Comparison of ENCODE assay signal across 15 cellular contexts in the genomic region with DNA sequence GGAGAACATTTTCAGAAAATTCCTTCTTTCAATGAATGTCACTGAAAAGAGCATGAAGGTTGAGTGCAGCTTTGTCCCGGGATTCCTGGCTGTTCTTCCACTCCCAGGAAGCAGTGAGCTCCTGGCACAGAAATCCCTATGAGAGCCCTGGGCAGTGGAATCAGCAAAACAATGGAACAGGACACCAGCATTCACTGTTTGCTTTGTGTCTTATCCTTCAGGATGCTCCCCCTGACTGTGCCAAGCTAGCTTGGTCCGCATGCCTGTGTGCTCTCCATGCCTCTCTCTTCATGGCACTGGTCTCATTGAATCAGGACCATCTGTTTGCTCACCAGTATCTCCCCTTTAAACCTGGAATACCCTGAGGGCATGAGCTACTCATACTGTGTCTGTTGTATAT.
DNase-seq lines count a peak whose midpoint lies in the region; ATAC-seq and TF ChIP-seq lines count a peak whose summit lies in the region.
"Had no signal": no experiment of that assay in that cellular context is flagged by ENCODE, and none has a peak within 500 bp of the region (broad histone marks: within the 10 kb centered on the region; RNA-seq: fewer than 3 reads in every experiment).

No MANE protein-coding gene starts in this region.

- H3K36me3 ChIP-seq in vagina = no peaks in the 10 kb centered on the region

- no peak overlapping the region for H3K4me2 ChIP-seq in H9 (ENCODE audit: insufficient read depth, insufficient read length, low read length)
- H3K4me2 ChIP-seq: PC-9 had no signal

- no peaks in the 10 kb centered on the region for H4K20me1 ChIP-seq in H9 (ENCODE audit: control insufficient read depth, insufficient read depth, insufficient read length)

- H2BK12ac ChIP-seq in H9 (ENCODE audit: insufficient read length, low read depth, low read length) = no peak overlapping the region

- no peak overlapping the region for H3K9ac ChIP-seq in H9 (ENCODE audit: extremely low read depth, insufficient read length, low read length)

- H2BK15ac ChIP-seq in H9 (ENCODE audit: low read depth, low read length) = no peak overlapping the region

- no peak for ATAC-seq in HG03439 (IDR thresholded peaks at IDR 0.05; ENCODE audit: unreplicated experiment)
- ATAC-seq in left lobe of liver = no peak

- no peak overlapping the region for H4K8ac ChIP-seq in H9 (replicated peaks; ENCODE audit: insufficient read length, low read depth, low read length)

- no peak overlapping the region for H3T11ph ChIP-seq in H9 (ENCODE audit: low read length)

- H2AK5ac ChIP-seq in H9 (ENCODE audit: insufficient read length, low read length) = no peak overlapping the region

- no peak overlapping the region for H2BK20ac ChIP-seq in H9 (ENCODE audit: low read depth, low read length, poor library complexity, severe bottlenecking)

- TF ChIP-seq CTCF in H9 (conservative IDR thresholded peaks at IDR 0.05) = no peak
- no peak for TF ChIP-seq CTCF in vagina (IDR thresholded peaks at IDR 0.05)

- H2BK5ac ChIP-seq in H9 (ENCODE audit: insufficient read length, low read length) = no peak overlapping the region

- H3K23me2 ChIP-seq in H9 (ENCODE audit: insufficient read length, low read depth, low read length, poor library complexity, severe bottlenecking) = no peaks in the 10 kb centered on the region

- DNase-seq in COR-L47 (lab: John Stamatoyannopoulos, UW) (peak; percentile 43), H9 (peak; percentile 68), NCI-H748 (lab: John Stamatoyannopoulos, UW; ENCODE audit: unreplicated experiment) (peak; percentile 89), iPS DF 19.7 (ENCODE audit: low read depth, low spot score) (peak; percentile 52), vagina (ENCODE audit: extremely low spot score in 2 of 2) (no peak), ecto neural progenitor cell (ENCODE audit: low spot score) (no peak), left lobe of liver (ENCODE audit: low spot score) (no peak)
- DNase-seq: CD8-positive, alpha-beta memory T cell; DMS 273 treated with DMSO at 0.1 percent for 48 hours; NCI-H1694 treated with DMSO at 0.1 percent for 48 hours; NCI-H2171 treated with DMSO at 0.1 percent for 48 hours; NCI-H510A treated with DMSO at 0.1 percent for 48 hours; PC-9 had no signal

- no peak overlapping the region for H3K4me3 ChIP-seq in vagina
- H3K4me3 ChIP-seq: PC-9 had no signal

- H3K4me3 Mint-ChIP-seq in H9 = no peak overlapping the region
- H3K4me3 Mint-ChIP-seq: CD8-positive, alpha-beta memory T cell; T-helper 1 cell treated with Interleukin-12 subunit alpha and Interleukin-12 subunit beta and Interleukin-4 antibody, amounts not matched to agents 30 μg/mL and 1 μg/mL, for 36 hours had no signal

- no peaks in the 10 kb centered on the region for H3K79me2 ChIP-seq in H9 (ENCODE audit: insufficient read depth, low read length)

- H3K79me1 ChIP-seq in H9 (ENCODE audit: insufficient read depth, low read depth, low read length, poor library complexity, severe bottlenecking) = no peaks in the 10 kb centered on the region

- no peak for TF ChIP-seq POLR2A in vagina (IDR thresholded peaks at IDR 0.05)

- H4K5ac ChIP-seq in H9 (ENCODE audit: insufficient read length, low read depth, low read length) = no peak overlapping the region

- peaks cover 0 to 10% of the 10 kb centered on the region in 2 experiments; a peak in 3 of 5 replicates for H3K9me3 Mint-ChIP-seq in H9

- H3K9me3 ChIP-seq in H9 (ENCODE audit: control insufficient read depth, low read depth, low read length) (no peaks in the 10 kb centered on the region), vagina (no peaks in the 10 kb centered on the region)

- H3K27ac ChIP-seq in H9 (ENCODE audit: insufficient read length, low read depth, low read length) (no peak overlapping the region), vagina (no peak overlapping the region)
- H3K27ac ChIP-seq: PC-9 had no signal

- H3K4me1 ChIP-seq in H9 (ENCODE audit: insufficient read depth, low read length) (peaks cover 5% of the 10 kb centered on the region; the same call in 1 of the 2 replicates), vagina (no peaks in the 10 kb centered on the region)

- peak overlapping the region in 1 of 3 experiments; percentile 14; a peak in 3 of 7 replicates for H3K27ac Mint-ChIP-seq in H9
- H3K27ac Mint-ChIP-seq: CD8-positive, alpha-beta memory T cell; T-helper 1 cell treated with Interleukin-12 subunit alpha and Interleukin-12 subunit beta and Interleukin-4 antibody, amounts not matched to agents 30 μg/mL and 1 μg/mL, for 36 hours had no signal

- H2BK120ac ChIP-seq in H9 (ENCODE audit: low read depth, low read length, poor library complexity, severe bottlenecking) = no peak overlapping the region

- no peak overlapping the region for H3K23ac ChIP-seq in H9 (ENCODE audit: insufficient read length, low read depth, low read length)

- peaks cover 10% of the 10 kb centered on the region for H3K27me3 Mint-ChIP-seq in H9 (ENCODE audit: low read depth)

- no peak overlapping the region for H3K56ac ChIP-seq in H9 (ENCODE audit: insufficient read length, low read depth, low read length)

- peaks cover 0 to 8% (median 4%) of the 10 kb centered on the region in 3 experiments; a peak in 3 of 7 replicates for H3K36me3 Mint-ChIP-seq in H9 (ENCODE audit: insufficient read depth in 1 of 3, low read depth in 3 of 3)

- H3K18ac ChIP-seq in H9 (ENCODE audit: insufficient read length, low read depth, low read length) = no peak overlapping the region

- no peak overlapping the region for H2AFZ ChIP-seq in H9 (ENCODE audit: low read length)
- H2AFZ ChIP-seq: PC-9 had no signal

- no CpG with 5 or more reads among the region's 2 CpGs for WGBS in H9 (ENCODE audit: extremely low coverage, insufficient read length, low lambda C conversion rate)

- no peak overlapping the region for H3K14ac ChIP-seq in H9 (ENCODE audit: insufficient read depth, low read length)

- H3K27me3 ChIP-seq in H9 (ENCODE audit: insufficient read depth, low read length) (no peaks in the 10 kb centered on the region), vagina (no peaks in the 10 kb centered on the region)

- no peak overlapping the region for H4K91ac ChIP-seq in H9 (ENCODE audit: insufficient read length, low read depth, low read length)

- H3K4me1 Mint-ChIP-seq in H9 = peaks cover 19 to 22% of the 10 kb centered on the region in 2 experiments
- H3K4me1 Mint-ChIP-seq: CD8-positive, alpha-beta memory T cell had no signal

- no peak overlapping the region for H3K4ac ChIP-seq in H9 (ENCODE audit: low read depth, low read length)

- intact Hi-C loops in vagina (cut with DNase I) = no loop called here

Comparison
In these comparisons a context has a peak if more than half of its experiments do, and no peak if none do; other contexts are left out.
1. DNase-seq: peak in COR-L47 (single experiment), H9 (single experiment), NCI-H748 (single experiment) and iPS DF 19.7 (single experiment); none in vagina (0 of 2), ecto neural progenitor cell (single experiment) and left lobe of liver (single experiment).